8 cellular contexts compared by ENCODE assay signal in the genomic region with DNA sequence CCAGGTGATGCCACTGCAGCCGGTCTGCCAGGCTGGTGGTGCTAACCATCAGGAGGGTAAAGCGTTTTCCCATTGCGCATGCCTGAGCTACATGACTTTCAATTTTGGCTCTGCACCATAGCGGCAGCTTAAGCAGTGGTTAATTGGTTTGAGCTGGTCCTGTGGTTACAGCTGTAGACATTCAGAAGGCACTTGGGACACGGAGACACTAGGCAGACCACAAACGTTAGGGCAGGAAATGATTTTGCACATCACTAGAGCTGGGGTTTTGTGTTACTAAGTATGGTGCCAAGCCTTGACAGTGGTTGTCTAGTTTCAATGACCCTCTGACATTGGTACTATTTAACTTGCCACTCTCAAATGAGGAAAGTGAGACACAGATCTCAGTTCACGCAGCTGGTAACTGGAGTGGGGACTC. TPM values are rescaled to one million over a fixed set of nuclear protein-coding genes. Genes with fewer than 3 reads are reported as not detected.
DNase-seq lines count a peak whose midpoint lies in the region; ATAC-seq and TF ChIP-seq lines count a peak whose summit lies in the region.
"Had no signal": no experiment of that assay in that cellular context is flagged by ENCODE, and none has a peak within 500 bp of the region (broad histone marks: within the 10 kb centered on the region; RNA-seq: fewer than 3 reads in every experiment).

No MANE protein-coding gene starts in this region.

- H3K4me3 Mint-ChIP-seq in activated naive CD8-positive, alpha-beta T cell treated with anti-CD3 and anti-CD28 coated beads, Interleukin-2, amount 50 U/mL, for 24 hours = peak overlapping the region; percentile 19

- peaks cover 5% of the 10 kb centered on the region for H3K36me3 Mint-ChIP-seq in activated naive CD8-positive, alpha-beta T cell treated with anti-CD3 and anti-CD28 coated beads, Interleukin-2, amount 50 U/mL, for 24 hours (ENCODE audit: low read depth)

- H3K36me3 ChIP-seq in ascending aorta = no peaks in the 10 kb centered on the region

- H3K4me3 ChIP-seq in ascending aorta = no peak overlapping the region
- H3K4me3 ChIP-seq: psoas muscle had no signal

- no peak for TF ChIP-seq CTCF in ascending aorta (IDR thresholded peaks at IDR 0.05)

- intact Hi-C loops in ascending aorta (cut with DNase I) = no loop called here

- peaks cover 5% of the 10 kb centered on the region for H3K9me3 Mint-ChIP-seq in activated naive CD8-positive, alpha-beta T cell treated with anti-CD3 and anti-CD28 coated beads, Interleukin-2, amount 50 U/mL, for 24 hours

- H3K27ac Mint-ChIP-seq in activated naive CD8-positive, alpha-beta T cell treated with anti-CD3 and anti-CD28 coated beads, Interleukin-2, amount 50 U/mL, for 24 hours = peak overlapping the region; percentile 49

- no peaks in the 10 kb centered on the region for H3K4me1 ChIP-seq in ascending aorta
- H3K4me1 ChIP-seq: psoas muscle had no signal

- peak; percentile 99 for ATAC-seq in GM19043 (IDR thresholded peaks at IDR 0.05; ENCODE audit: low read depth, unreplicated experiment)
- ATAC-seq in HG03066 (IDR thresholded peaks at IDR 0.05; ENCODE audit: low read depth, unreplicated experiment) = peak; percentile 98
- peak; percentile 93 for ATAC-seq in activated naive CD8-positive, alpha-beta T cell treated with anti-CD3 and anti-CD28 coated beads, Interleukin-2, amount 50 U/mL, for 24 hours

- DNase-seq in SIG-M5 treated with dmso at 0.1 percent for 504 hours (lab: John Stamatoyannopoulos, UW; ENCODE audit: unreplicated experiment) (peak; percentile 97), stromal cell of bone marrow (ENCODE audit: low read depth) (peak; percentile 35), ascending aorta (ENCODE audit: low spot score in 2 of 2) (no peak), cerebellar nuclear complex (lab: John Stamatoyannopoulos, UW) (no peak)
- DNase-seq in activated naive CD8-positive, alpha-beta T cell treated with anti-CD3 and anti-CD28 coated beads, Interleukin-2, amount 50 U/mL, for 24 hours = peak; percentile 37
- DNase-seq: psoas muscle had no signal

- no peaks in the 10 kb centered on the region for H3K27me3 Mint-ChIP-seq in activated naive CD8-positive, alpha-beta T cell treated with anti-CD3 and anti-CD28 coated beads, Interleukin-2, amount 50 U/mL, for 24 hours

- no peak overlapping the region for H3K27ac ChIP-seq in ascending aorta
- H3K27ac ChIP-seq: psoas muscle had no signal

- H3K9me3 ChIP-seq in ascending aorta = no peaks in the 10 kb centered on the region
- H3K9me3 ChIP-seq: psoas muscle had no signal

- H3K4me1 Mint-ChIP-seq in activated naive CD8-positive, alpha-beta T cell treated with anti-CD3 and anti-CD28 coated beads, Interleukin-2, amount 50 U/mL, for 24 hours = peaks cover 13% of the 10 kb centered on the region

- H3K27me3 ChIP-seq in ascending aorta = no peaks in the 10 kb centered on the region

RNA-seq across cellular contexts. Expression of gene CNOT11, which starts 28.9 kb away (rescaled TPM):
- 32.5 TPM for total RNA-seq in ascending aorta

Comparison
In these comparisons a context has a peak if more than half of its experiments do, and no peak if none do; other contexts are left out.
1. DNase-seq: peak in SIG-M5 treated with dmso at 0.1 percent for 504 hours (single experiment), activated naive CD8-positive, alpha-beta T cell treated with anti-CD3 and anti-CD28 coated beads, Interleukin-2, amount 50 U/mL, for 24 hours (single experiment) and stromal cell of bone marrow (single experiment); none in ascending aorta (0 of 2) and cerebellar nuclear complex (0 of 2).
2. Peak in every context shown above with its lines, with median percentiles within 50 percentile points of each other: ATAC-seq.